Comparison of ENCODE assay signal across 17 cellular contexts in the genomic region with DNA sequence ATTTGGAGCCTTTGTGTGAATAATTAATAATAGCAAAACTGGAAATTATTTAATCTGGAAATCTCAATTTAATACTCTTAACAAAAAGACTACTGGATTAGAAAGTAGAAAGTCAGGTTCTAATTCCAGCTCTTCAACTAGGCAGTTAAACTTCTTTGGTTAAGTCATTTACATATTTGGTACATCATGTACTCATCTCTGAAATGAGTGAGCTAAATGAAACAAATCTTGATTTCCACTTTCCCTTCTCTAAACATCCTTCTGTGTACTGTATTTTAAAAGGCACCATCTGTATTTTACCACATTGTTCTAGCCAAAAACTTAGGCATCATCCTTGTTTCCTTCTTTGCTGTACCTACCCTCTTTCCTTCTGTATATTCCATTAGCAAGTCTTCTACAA. TPM values are rescaled to one million over a fixed set of nuclear protein-coding genes. Genes with fewer than 3 reads are reported as not detected.
DNase-seq lines count a peak whose midpoint lies in the region; ATAC-seq and TF ChIP-seq lines count a peak whose summit lies in the region.
"Had no signal": no experiment of that assay in that cellular context is flagged by ENCODE, and none has a peak within 500 bp of the region (broad histone marks: within the 10 kb centered on the region; RNA-seq: fewer than 3 reads in every experiment).

No MANE protein-coding gene starts in this region.

- DNase-seq in fibroblast of gingiva (ENCODE audit: low read depth) (peak; percentile 53), hippocampal formation (lab: John Stamatoyannopoulos, UW) (no peak), left lobe of liver (ENCODE audit: low spot score) (no peak)
- DNase-seq in activated CD4-positive, CD25-positive, alpha-beta regulatory T cell treated with anti-CD3 and anti-CD28 coated beads, Interleukin-2, amount 50 U/mL, for 72 hours, result no peak
- no peak for DNase-seq in activated effector memory CD4-positive, alpha-beta T cell treated with anti-CD3 and anti-CD28 coated beads, Interleukin-2, amount 50 U/mL, for 16 hours
- DNase-seq: activated effector memory CD4-positive, alpha-beta T cell treated with Interleukin-2 at 50 U/mL for 16 hours; CD8-positive, alpha-beta memory T cell; effector memory CD8-positive, alpha-beta T cell; EL; midbrain; NCI-H2081 treated with DMSO at 0.1 percent for 48 hours; NCI-H526 treated with DMSO at 0.1 percent for 48 hours; right cardiac atrium; T-helper 17 cell had no signal

- ATAC-seq in GM18499 (IDR thresholded peaks at IDR 0.05; ENCODE audit: insufficient read depth, unreplicated experiment) (peak; percentile 62), HG02870 (IDR thresholded peaks at IDR 0.05; ENCODE audit: unreplicated experiment) (peak; percentile 78), left lobe of liver (no peak)
- ATAC-seq: effector memory CD8-positive, alpha-beta T cell; T-helper 17 cell had no signal

- no peak for TF ChIP-seq CTCF in 22Rv1 (IDR thresholded peaks at IDR 0.05)

- peak overlapping the region; percentile 48 for H3K27ac ChIP-seq in 22Rv1

RNA-seq across cellular contexts. Expression of a gene that starts 26.9 kb away (rescaled TPM):
- 27.0 TPM for total RNA-seq in left lobe of liver
